Comparison of ENCODE assay signal across 22 cellular contexts in the genomic region with DNA sequence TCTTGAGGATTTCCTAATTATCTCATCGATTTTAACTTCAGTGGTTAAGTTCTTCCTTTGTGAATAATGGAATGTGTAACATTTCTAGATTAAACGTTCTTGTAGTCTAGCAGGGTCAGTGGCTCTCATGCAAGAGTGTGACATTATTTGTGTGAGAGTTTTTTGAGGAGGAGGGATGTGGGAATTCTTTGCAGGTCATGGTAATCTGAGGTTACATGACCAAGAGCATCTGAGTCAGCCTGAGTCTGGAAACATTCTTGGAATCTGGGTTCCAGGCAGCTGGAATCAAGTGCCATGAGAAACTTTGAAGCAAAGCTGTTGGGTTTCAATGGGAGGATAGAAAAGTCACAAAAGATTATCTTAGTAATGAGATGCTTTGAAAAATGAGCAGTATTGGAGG. TPM values are rescaled to one million over a fixed set of nuclear protein-coding genes. Genes with fewer than 3 reads are reported as not detected.
A peak's percentile ranks its signal among the peaks of the same experiment; 100 is the strongest.
DNase-seq lines count a peak whose midpoint lies in the region; ATAC-seq, FAIRE-seq and TF ChIP-seq lines count a peak whose summit lies in the region.
"Had no signal": no experiment of that assay in that cellular context is flagged by ENCODE, and none has a peak within 500 bp of the region (broad histone marks: within the 10 kb centered on the region; RNA-seq: fewer than 3 reads in every experiment).

No MANE protein-coding gene starts in this region.

- H3K9me3 Mint-ChIP-seq in activated naive CD4-positive, alpha-beta T cell treated with anti-CD3 and anti-CD28 coated beads, Interleukin-2, amount 50 U/mL, for 24 hours, result no peaks in the 10 kb centered on the region
- H3K9me3 Mint-ChIP-seq: activated naive CD4-positive, alpha-beta T cell treated with anti-CD3 and anti-CD28 coated beads, Interleukin-2, amount 50 U/mL, for 72 hours; central memory CD8-positive, alpha-beta T cell had no signal

- H3K4me3 ChIP-seq in adipocyte (ENCODE audit: low read length), result no peak overlapping the region
- H3K4me3 ChIP-seq in foreskin fibroblast (ENCODE audit: low read depth in 1 of 2, low read length in 2 of 2), result no peak overlapping the region
- no peak overlapping the region for H3K4me3 ChIP-seq in mucosa of descending colon
- H3K4me3 ChIP-seq in upper lobe of right lung, result no peak overlapping the region
- H3K4me3 ChIP-seq: tibial artery had no signal

- no peak overlapping the region for H3K27ac ChIP-seq in upper lobe of right lung
- H3K27ac ChIP-seq: KMS-11, neutrophil, tibial artery had no signal

- no peak for ATAC-seq in GM19397 (IDR thresholded peaks at IDR 0.05; ENCODE audit: unreplicated experiment)
- ATAC-seq in mucosa of descending colon, result no peak
- no peak for ATAC-seq in upper lobe of right lung
- ATAC-seq: activated naive CD4-positive, alpha-beta T cell treated with anti-CD3 and anti-CD28 coated beads, Interleukin-2, amount 50 U/mL, for 72 hours; sciatic nerve had no signal

- H3K9me3 ChIP-seq in adipocyte (ENCODE audit: control insufficient read depth, low read length), result no peaks in the 10 kb centered on the region
- H3K9me3 ChIP-seq in mucosa of descending colon, result no peaks in the 10 kb centered on the region
- H3K9me3 ChIP-seq in upper lobe of right lung, result no peaks in the 10 kb centered on the region
- H3K9me3 ChIP-seq: neutrophil, tibial artery had no signal

- TF ChIP-seq CTCF in foreskin fibroblast (IDR thresholded peaks at IDR 0.05; ENCODE audit: low read depth, low read length), result no peak
- no peak for TF ChIP-seq CTCF in mucosa of descending colon (IDR thresholded peaks at IDR 0.05)
- no peak for TF ChIP-seq CTCF in upper lobe of right lung (IDR thresholded peaks at IDR 0.05)

- intact Hi-C loops in mucosa of descending colon (cut with DNase I, micrococcal nuclease), result no loop called here
- intact Hi-C loops in upper lobe of right lung (cut with DNase I), result no loop called here

- H3K4me1 ChIP-seq in adipocyte (ENCODE audit: control insufficient read depth, insufficient read depth, low read length) (peaks cover 4% of the 10 kb centered on the region), mucosa of descending colon (ENCODE audit: low read depth) (no peaks in the 10 kb centered on the region), upper lobe of right lung (no peaks in the 10 kb centered on the region)
- H3K4me1 ChIP-seq: tibial artery had no signal

- no peak for FAIRE-seq in urothelium cell line (lab: Jason Lieb, UNC)
- FAIRE-seq: GM18507 had no signal

- no peaks in the 10 kb centered on the region for H3K27me3 ChIP-seq in adipocyte (replicated peaks; ENCODE audit: control insufficient read depth, insufficient read depth, low read length)
- no peaks in the 10 kb centered on the region for H3K27me3 ChIP-seq in upper lobe of right lung
- H3K27me3 ChIP-seq: neutrophil, tibial artery had no signal

- peaks cover 8% of the 10 kb centered on the region for H3K36me3 Mint-ChIP-seq in activated naive CD4-positive, alpha-beta T cell treated with anti-CD3 and anti-CD28 coated beads, Interleukin-2, amount 50 U/mL, for 24 hours

- H3K27ac Mint-ChIP-seq in activated naive CD4-positive, alpha-beta T cell treated with anti-CD3 and anti-CD28 coated beads, Interleukin-2, amount 50 U/mL, for 24 hours, result peak overlapping the region; percentile 36

- H3K27me3 Mint-ChIP-seq in activated naive CD4-positive, alpha-beta T cell treated with anti-CD3 and anti-CD28 coated beads, Interleukin-2, amount 50 U/mL, for 24 hours, result no peaks in the 10 kb centered on the region
- H3K27me3 Mint-ChIP-seq: central memory CD8-positive, alpha-beta T cell had no signal

- no peak for DNase-seq in activated naive CD4-positive, alpha-beta T cell treated with Interleukin-2 at 50 U/mL for 16 hours
- DNase-seq in adipocyte (ENCODE audit: low read depth) (peak; percentile 48), foreskin fibroblast (peak; percentile 32 to 59), urothelium cell line (ENCODE audit: low spot score) (peak; percentile 0), mucosa of descending colon (no peak), upper lobe of right lung (no peak)
- DNase-seq: 8988T; activated CD4-positive, CD25-positive, alpha-beta regulatory T cell treated with anti-CD3 and anti-CD28 coated beads, Interleukin-2, amount 50 U/mL, for 72 hours; activated CD8-positive, alpha-beta memory T cell treated with anti-CD3 and anti-CD28 coated beads, Interleukin-2, amount 50 U/mL, for 48 hours; NCI-H1436; SHP77 treated with DMSO at 0.1 percent for 48 hours; stimulated activated CD4-positive, alpha-beta T cell treated with anti-CD3 and anti-CD28 coated beads, Interleukin-4, amount 100 ng/mL, for 4 hours; T-helper 2 cell; tibial artery had no signal

- no peaks in the 10 kb centered on the region for H3K4me1 Mint-ChIP-seq in activated naive CD4-positive, alpha-beta T cell treated with anti-CD3 and anti-CD28 coated beads, Interleukin-2, amount 50 U/mL, for 24 hours
- H3K4me1 Mint-ChIP-seq: central memory CD8-positive, alpha-beta T cell had no signal

- H3K36me3 ChIP-seq in adipocyte (ENCODE audit: control insufficient read depth, insufficient read depth, low read length, severe bottlenecking) (no peaks in the 10 kb centered on the region), mucosa of descending colon (ENCODE audit: low read depth) (no peaks in the 10 kb centered on the region), upper lobe of right lung (no peaks in the 10 kb centered on the region)
- H3K36me3 ChIP-seq: tibial artery had no signal

- H3K9ac ChIP-seq in adipocyte (ENCODE audit: low read length), result no peak overlapping the region
- H3K9ac ChIP-seq: KMS-11 had no signal

- H3K4me3 Mint-ChIP-seq in activated naive CD4-positive, alpha-beta T cell treated with anti-CD3 and anti-CD28 coated beads, Interleukin-2, amount 50 U/mL, for 24 hours, result no peak overlapping the region
- H3K4me3 Mint-ChIP-seq: central memory CD8-positive, alpha-beta T cell had no signal

RNA-seq across cellular contexts. Expression of a gene that starts 49.5 kb away (rescaled TPM):
- total RNA-seq in mucosa of descending colon (10 to 100 TPM; 25.3 to 53.5 (median 32.2) TPM), upper lobe of right lung (48.3 TPM)

Comparison
In these comparisons a context has a peak if more than half of its experiments do, and no peak if none do; other contexts are left out.
1. DNase-seq: peak in adipocyte (single experiment), foreskin fibroblast (2 of 2) and urothelium cell line (single experiment); none in activated naive CD4-positive, alpha-beta T cell treated with Interleukin-2 at 50 U/mL for 16 hours (single experiment), mucosa of descending colon (0 of 3) and upper lobe of right lung (single experiment).